Comparison of ENCODE assay signal across 2 cellular contexts in the genomic region with DNA sequence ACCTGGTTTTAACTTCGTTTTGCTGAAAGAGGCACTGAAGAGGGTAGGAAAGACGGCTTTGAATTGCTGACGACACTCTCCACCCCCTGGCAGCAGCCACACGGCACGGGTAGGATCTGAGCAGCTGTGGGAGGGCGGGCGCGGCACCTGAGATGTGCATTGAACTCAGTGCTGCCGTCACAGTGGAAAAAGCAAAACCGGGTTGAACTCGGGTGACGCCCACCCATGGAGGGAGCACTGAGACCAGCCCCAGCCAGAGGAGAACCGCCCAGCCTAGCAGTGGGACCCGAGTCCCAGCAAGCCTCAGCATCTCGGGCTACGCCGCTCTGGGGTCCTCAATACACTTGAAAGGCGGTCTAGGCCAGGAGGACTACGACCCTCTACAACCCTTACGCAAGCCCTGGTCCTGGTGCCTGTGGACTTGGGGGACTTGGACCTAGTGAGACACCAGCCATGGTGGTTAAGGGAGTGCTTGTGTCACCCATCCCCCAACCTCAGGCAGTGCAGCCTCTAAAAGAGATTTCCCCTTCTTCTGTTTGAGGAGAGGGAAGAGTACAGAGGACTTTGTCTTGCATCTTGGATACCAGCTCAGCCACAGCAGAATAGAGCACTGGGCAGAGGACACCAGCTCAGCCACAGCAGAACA.
TF ChIP-seq lines count a peak whose summit lies in the region.

No MANE protein-coding gene starts in this region.

TF ChIP-seq in IMR-90, 13 proteins besides CTCF, POLR2A, EP300 and RAD21:
- TF ChIP-seq RCOR1 (IDR thresholded peaks at IDR 0.05; ENCODE audit: insufficient replicate concordance, low read length) (no peak), MAZ (IDR thresholded peaks at IDR 0.05; ENCODE audit: borderline replicate concordance, low read depth, low read length) (no peak), MXI1 (IDR thresholded peaks at IDR 0.05; ENCODE audit: borderline replicate concordance, low read depth, low read length) (no peak), FOS (IDR thresholded peaks at IDR 0.05; ENCODE audit: low read depth, low read length) (no peak)

TF ChIP-seq in H1, 55 proteins besides CTCF, POLR2A, EP300 and RAD21:
- peak; percentile 17 for TF ChIP-seq KDM4A (IDR thresholded peaks at IDR 0.05; ENCODE audit: low read depth, low read length, severe bottlenecking)
- 0 out of 2 replicates have a peak, but pooled peaks have one; percentile 10 for TF ChIP-seq BACH1 (IDR thresholded peaks at IDR 0.05; ENCODE audit: low read length)
- no peak for TF ChIP-seq CHD1 (IDR thresholded peaks at IDR 0.05; ENCODE audit: low read depth, low read length)
